16 cellular contexts compared by ENCODE assay signal in genomic region chr14:99072433-99072832, GRCh38.
DNase-seq lines count a peak whose midpoint lies in the region; ATAC-seq, FAIRE-seq and TF ChIP-seq lines count a peak whose summit lies in the region.
"Had no signal": no experiment of that assay in that cellular context is flagged by ENCODE, and none has a peak within 500 bp of the region (broad histone marks: within the 10 kb centered on the region; RNA-seq: fewer than 3 reads in every experiment).

No MANE protein-coding gene starts in this region.

- peak; percentile 10 for DNase-seq in H9
- no peak for DNase-seq in bronchial epithelial cell (ENCODE audit: low read depth)
- peak; percentile 7 to 69 for DNase-seq in lower leg skin (ENCODE audit: low spot score in 2 of 2)
- no peak for DNase-seq in neuronal stem cell (ENCODE audit: low spot score)
- DNase-seq in CD4-positive, alpha-beta memory T cell: no peak
- no peak for DNase-seq in activated CD8-positive, alpha-beta T cell treated with anti-CD3 and anti-CD28 coated beads for 36 hours
- no peak for DNase-seq in GM23248
- DNase-seq: 8988T; Calu3; CD8-positive, alpha-beta T cell; DMS79 treated with DMSO at 0.1 percent for 48 hours; GF-D8; HCEC 1CT had no signal

- peaks cover 0 to 8% (median 0%) of the 10 kb centered on the region in 3 experiments; a peak in 2 of 7 replicates for H3K36me3 Mint-ChIP-seq in H9 (ENCODE audit: insufficient read depth in 1 of 3, low read depth in 3 of 3)
- peaks cover 0 to 12% of the 10 kb centered on the region in 2 donors for H3K36me3 Mint-ChIP-seq in CD4-positive, alpha-beta memory T cell
- no peaks in the 10 kb centered on the region for H3K36me3 Mint-ChIP-seq in activated CD8-positive, alpha-beta T cell treated with anti-CD3 and anti-CD28 coated beads for 36 hours (ENCODE audit: low read depth)
- H3K36me3 Mint-ChIP-seq: CD8-positive, alpha-beta T cell had no signal

- H3K4me2 ChIP-seq in H9 (ENCODE audit: insufficient read depth, insufficient read length, low read length) (no peak overlapping the region), neuronal stem cell (ENCODE audit: insufficient read depth, low read length, poor library complexity, severe bottlenecking) (no peak overlapping the region), GM23248 (ENCODE audit: unreplicated experiment) (no peak overlapping the region)
- H3K4me2 ChIP-seq: BLaER1 had no signal

- no peak overlapping the region for H3K27ac ChIP-seq in H9 (ENCODE audit: insufficient read length, low read depth, low read length)
- H3K27ac ChIP-seq in neuronal stem cell (replicated peaks; ENCODE audit: low read length): no peak overlapping the region
- no peak overlapping the region for H3K27ac ChIP-seq in CD4-positive, alpha-beta memory T cell (ENCODE audit: low read depth, low read length)
- H3K27ac ChIP-seq in GM23248: no peak overlapping the region
- H3K27ac ChIP-seq: BLaER1 had no signal

- no peak overlapping the region for H3K4me3 Mint-ChIP-seq in H9
- no peak overlapping the region for H3K4me3 Mint-ChIP-seq in CD4-positive, alpha-beta memory T cell
- H3K4me3 Mint-ChIP-seq in activated CD8-positive, alpha-beta T cell treated with anti-CD3 and anti-CD28 coated beads for 36 hours: no peak overlapping the region
- H3K4me3 Mint-ChIP-seq: CD8-positive, alpha-beta T cell had no signal

- ATAC-seq in HG03097 (IDR thresholded peaks at IDR 0.05; ENCODE audit: low FRiP score, unreplicated experiment): no peak
- no peak for ATAC-seq in activated CD8-positive, alpha-beta T cell treated with anti-CD3 and anti-CD28 coated beads for 36 hours
- ATAC-seq: CD8-positive, alpha-beta T cell; HepG2 had no signal

- CTCF ChIA-PET in CD4-positive, alpha-beta memory T cell (lab: Charles Lee; ENCODE audit: partially characterized antibody): no interaction called here
- CTCF ChIA-PET in activated CD8-positive, alpha-beta T cell treated with anti-CD3 and anti-CD28 coated beads for 36 hours (lab: Charles Lee): no interaction called here

- TF ChIP-seq CTCF in H9 (conservative IDR thresholded peaks at IDR 0.05): no peak
- no peak for TF ChIP-seq CTCF in bronchial epithelial cell (IDR thresholded peaks at IDR 0.05; ENCODE audit: insufficient read depth, low read length, severe bottlenecking)
- TF ChIP-seq CTCF in lower leg skin (IDR thresholded peaks at IDR 0.05): no peak
- no peak for TF ChIP-seq CTCF in activated CD8-positive, alpha-beta T cell treated with anti-CD3 and anti-CD28 coated beads for 36 hours (IDR thresholded peaks at IDR 0.05)

- H3K36me3 ChIP-seq in bronchial epithelial cell (ENCODE audit: control insufficient read depth, insufficient read depth, low read length) (no peaks in the 10 kb centered on the region), neuronal stem cell (replicated peaks in 1 of 2; ENCODE audit: control insufficient read depth in 2 of 2, insufficient read depth in 2 of 2, low read length in 2 of 2) (no peaks in the 10 kb centered on the region), GM23248 (ENCODE audit: low read depth) (no peaks in the 10 kb centered on the region)
- no peaks in the 10 kb centered on the region for H3K36me3 ChIP-seq in CD4-positive, alpha-beta memory T cell (ENCODE audit: insufficient read depth, low read length)
- H3K36me3 ChIP-seq: BLaER1 had no signal

- intact Hi-C loops in lower leg skin (cut with DNase I; ENCODE audit: low total_unique reads): no loop called here
- intact Hi-C loops in CD4-positive, alpha-beta memory T cell (cut with micrococcal nuclease): no loop called here
- intact Hi-C loops in activated CD8-positive, alpha-beta T cell treated with anti-CD3 and anti-CD28 coated beads for 36 hours (cut with micrococcal nuclease): no loop called here

- no peak overlapping the region for H2AK5ac ChIP-seq in H9 (ENCODE audit: insufficient read length, low read length)
- H2AK5ac ChIP-seq in neuronal stem cell (ENCODE audit: low read depth, low read length): peak overlapping the region; percentile 53

- H3K14ac ChIP-seq in H9 (ENCODE audit: insufficient read depth, low read length) (no peak overlapping the region), neuronal stem cell (ENCODE audit: low read length) (no peak overlapping the region)

- TF ChIP-seq POLR2A in lower leg skin (IDR thresholded peaks at IDR 0.05): no peak

- H3K79me2 ChIP-seq in H9 (ENCODE audit: insufficient read depth, low read length) (no peaks in the 10 kb centered on the region), GM23248 (ENCODE audit: insufficient read depth) (no peaks in the 10 kb centered on the region)

- no peaks in the 10 kb centered on the region for H3K4me1 Mint-ChIP-seq in H9
- peaks cover 5 to 10% (median 8%) of the 10 kb centered on the region in 4 donors for H3K4me1 Mint-ChIP-seq in CD4-positive, alpha-beta memory T cell
- peaks cover 6% of the 10 kb centered on the region for H3K4me1 Mint-ChIP-seq in activated CD8-positive, alpha-beta T cell treated with anti-CD3 and anti-CD28 coated beads for 36 hours (ENCODE audit: low read depth)

- FAIRE-seq in bronchial epithelial cell (lab: Jason Lieb, UNC): peak; percentile 43
- FAIRE-seq: HepG2 had no signal

- H2BK12ac ChIP-seq in H9 (ENCODE audit: insufficient read length, low read depth, low read length) (no peak overlapping the region), neuronal stem cell (ENCODE audit: low read length) (no peak overlapping the region)

- no peak overlapping the region for H3K23ac ChIP-seq in H9 (ENCODE audit: insufficient read length, low read depth, low read length)
- H3K23ac ChIP-seq in neuronal stem cell (ENCODE audit: low read depth, low read length, poor library complexity): no peak overlapping the region

- H3K4ac ChIP-seq in H9 (ENCODE audit: low read depth, low read length) (no peak overlapping the region), neuronal stem cell (ENCODE audit: low read length) (no peak overlapping the region)

- WGBS in H9 (ENCODE audit: extremely low coverage, insufficient read length, low lambda C conversion rate): no CpG with 5 or more reads among the region's 12 CpGs
- 94% methylated on average over 12 of the region's 12 CpGs for WGBS in lower leg skin, 2 donors
- no CpG with 5 or more reads among the region's 12 CpGs for WGBS in neuronal stem cell (ENCODE audit: extremely low coverage in 2 of 2, insufficient read length in 2 of 2, insufficient replicate concordance in 1 of 2), 2 donors
- WGBS in GM23248 (ENCODE audit: low coverage in 1 of 2, low lambda C conversion rate in 2 of 2, missing lambda C conversion rate in 2 of 2), 2 experiments: 54 to 67% methylated on average over 12 of the region's 12 CpGs

- H3K4me3 ChIP-seq in bronchial epithelial cell (ENCODE audit: low read depth, low read length) (no peak overlapping the region), lower leg skin (ENCODE audit: low read depth, poor library complexity, severe bottlenecking) (no peak overlapping the region), neuronal stem cell (ENCODE audit: low read length in 2 of 2) (peak overlapping the region in 1 of 2 donors; percentile 49), GM23248 (no peak overlapping the region)
- no peak overlapping the region for H3K4me3 ChIP-seq in CD4-positive, alpha-beta memory T cell (ENCODE audit: low read length in 2 of 2)
- H3K4me3 ChIP-seq: BLaER1 had no signal

- no peaks in the 10 kb centered on the region for H3K27me3 Mint-ChIP-seq in H9 (ENCODE audit: low read depth)
- H3K27me3 Mint-ChIP-seq in CD4-positive, alpha-beta memory T cell: no peaks in the 10 kb centered on the region
- no peaks in the 10 kb centered on the region for H3K27me3 Mint-ChIP-seq in activated CD8-positive, alpha-beta T cell treated with anti-CD3 and anti-CD28 coated beads for 36 hours

- H3K27ac Mint-ChIP-seq in H9: no peak overlapping the region
- no peak overlapping the region for H3K27ac Mint-ChIP-seq in CD4-positive, alpha-beta memory T cell
- H3K27ac Mint-ChIP-seq in activated CD8-positive, alpha-beta T cell treated with anti-CD3 and anti-CD28 coated beads for 36 hours: no peak overlapping the region
- H3K27ac Mint-ChIP-seq: CD8-positive, alpha-beta T cell had no signal

- H3K27me3 ChIP-seq in H9 (ENCODE audit: insufficient read depth, low read length) (no peaks in the 10 kb centered on the region), bronchial epithelial cell (ENCODE audit: control insufficient read depth, insufficient read depth, low read length) (peaks cover 3% of the 10 kb centered on the region), neuronal stem cell (ENCODE audit: control insufficient read depth in 3 of 3, insufficient read depth in 3 of 3, low read depth in 1 of 3, low read length in 3 of 3) (no peaks in the 10 kb centered on the region), GM23248 (replicated peaks; ENCODE audit: insufficient read depth) (no peaks in the 10 kb centered on the region)
- no peaks in the 10 kb centered on the region for H3K27me3 ChIP-seq in CD4-positive, alpha-beta memory T cell (ENCODE audit: insufficient read depth, low read length)
- H3K27me3 ChIP-seq: BLaER1 had no signal

- H3F3A ChIP-seq in GM23248 (ENCODE audit: insufficient read depth): no peaks in the 10 kb centered on the region

- H4K20me1 ChIP-seq in H9 (ENCODE audit: control insufficient read depth, insufficient read depth, insufficient read length): no peaks in the 10 kb centered on the region
- no peaks in the 10 kb centered on the region for H4K20me1 ChIP-seq in GM23248 (ENCODE audit: insufficient read depth)
- H4K20me1 ChIP-seq: BLaER1 had no signal

- no peak overlapping the region for H2BK15ac ChIP-seq in H9 (ENCODE audit: low read depth, low read length)
- H2BK15ac ChIP-seq in neuronal stem cell (ENCODE audit: low read length): peak overlapping the region; percentile 16

- H4K5ac ChIP-seq in H9 (ENCODE audit: insufficient read length, low read depth, low read length): no peak overlapping the region

- no peaks in the 10 kb centered on the region for H3K23me2 ChIP-seq in H9 (ENCODE audit: insufficient read length, low read depth, low read length, poor library complexity, severe bottlenecking)

- H2BK20ac ChIP-seq in H9 (ENCODE audit: low read depth, low read length, poor library complexity, severe bottlenecking): no peak overlapping the region

- H3K4me1 ChIP-seq in H9 (ENCODE audit: insufficient read depth, low read length) (no peaks in the 10 kb centered on the region; the same call in 1 of the 2 replicates), neuronal stem cell (ENCODE audit: control insufficient read depth in 2 of 2, insufficient read depth in 1 of 2, low read depth in 1 of 2, low read length in 2 of 2) (no peaks in the 10 kb centered on the region), GM23248 (ENCODE audit: insufficient read depth) (no peaks in the 10 kb centered on the region)
- H3K4me1 ChIP-seq in CD4-positive, alpha-beta memory T cell (ENCODE audit: insufficient read depth, low read length): peaks cover 7% of the 10 kb centered on the region
- H3K4me1 ChIP-seq: BLaER1 had no signal

- H4K91ac ChIP-seq in H9 (ENCODE audit: insufficient read length, low read depth, low read length) (no peak overlapping the region), neuronal stem cell (ENCODE audit: low read depth, low read length, poor library complexity) (no peak overlapping the region)

- no peaks in the 10 kb centered on the region for H3K9me3 ChIP-seq in H9 (ENCODE audit: control insufficient read depth, low read depth, low read length)
- H3K9me3 ChIP-seq in neuronal stem cell (replicated peaks in 1 of 2; ENCODE audit: control insufficient read depth in 2 of 2, insufficient read depth in 1 of 2, low read depth in 1 of 2, low read length in 2 of 2): no peaks in the 10 kb centered on the region
- peaks cover 0 to 5% of the 10 kb centered on the region in 2 donors for H3K9me3 ChIP-seq in CD4-positive, alpha-beta memory T cell (ENCODE audit: control insufficient read depth in 1 of 2, low read length in 2 of 2)
- H3K9me3 ChIP-seq in GM23248 (ENCODE audit: low read depth): no peaks in the 10 kb centered on the region

- no peaks in the 10 kb centered on the region for H3K9me2 ChIP-seq in GM23248 (ENCODE audit: insufficient read depth)

- peaks cover 0 to 9% of the 10 kb centered on the region in 2 experiments; a peak in 4 of 5 replicates for H3K9me3 Mint-ChIP-seq in H9
- H3K9me3 Mint-ChIP-seq in CD4-positive, alpha-beta memory T cell: peaks cover 0 to 8% (median under 1%) of the 10 kb centered on the region in 8 donors
- peaks cover 6% of the 10 kb centered on the region for H3K9me3 Mint-ChIP-seq in activated CD8-positive, alpha-beta T cell treated with anti-CD3 and anti-CD28 coated beads for 36 hours

- H3K79me1 ChIP-seq in H9 (ENCODE audit: insufficient read depth, low read depth, low read length, poor library complexity, severe bottlenecking) (no peaks in the 10 kb centered on the region), neuronal stem cell (ENCODE audit: low read depth, low read length) (no peaks in the 10 kb centered on the region)

- no peak overlapping the region for H3T11ph ChIP-seq in H9 (ENCODE audit: low read length)

- H3K18ac ChIP-seq in H9 (ENCODE audit: insufficient read length, low read depth, low read length) (no peak overlapping the region), neuronal stem cell (ENCODE audit: low read length) (peak overlapping the region; percentile 65)

- POLR2A ChIA-PET in CD4-positive, alpha-beta memory T cell (lab: Charles Lee; ENCODE audit: partially characterized antibody): no interaction called here
- POLR2A ChIA-PET in activated CD8-positive, alpha-beta T cell treated with anti-CD3 and anti-CD28 coated beads for 36 hours (lab: Charles Lee): no interaction called here

- no peak overlapping the region for H2BK5ac ChIP-seq in H9 (ENCODE audit: insufficient read length, low read length)
- H2BK5ac ChIP-seq in neuronal stem cell (ENCODE audit: low read length): no peak overlapping the region

- H2AFZ ChIP-seq in H9 (ENCODE audit: low read length) (no peak overlapping the region), neuronal stem cell (ENCODE audit: low read length) (no peak overlapping the region), GM23248 (no peak overlapping the region)

- no peak overlapping the region for H2BK120ac ChIP-seq in H9 (ENCODE audit: low read depth, low read length, poor library complexity, severe bottlenecking)
- H2BK120ac ChIP-seq in neuronal stem cell (ENCODE audit: low read depth, low read length): no peak overlapping the region

- H4K8ac ChIP-seq in H9 (replicated peaks; ENCODE audit: insufficient read length, low read depth, low read length) (no peak overlapping the region), neuronal stem cell (ENCODE audit: low read depth, low read length) (no peak overlapping the region)

- H3K9ac ChIP-seq in H9 (ENCODE audit: extremely low read depth, insufficient read length, low read length): no peak overlapping the region
- no peak overlapping the region for H3K9ac ChIP-seq in neuronal stem cell (ENCODE audit: low read depth, low read length, poor library complexity)
- H3K9ac ChIP-seq in GM23248: no peak overlapping the region
- H3K9ac ChIP-seq: BLaER1 had no signal

- in situ Hi-C loops in GM23248 (cut with MboI): no loop called here

- no peak overlapping the region for H3K56ac ChIP-seq in H9 (ENCODE audit: insufficient read length, low read depth, low read length)

Comparison
In these comparisons a context has a peak if more than half of its experiments do, and no peak if none do; other contexts are left out.
1. DNase-seq: peak in H9 (single experiment) and lower leg skin (2 of 2); none in bronchial epithelial cell (single experiment), neuronal stem cell (single experiment), CD4-positive, alpha-beta memory T cell (0 of 5), activated CD8-positive, alpha-beta T cell treated with anti-CD3 and anti-CD28 coated beads for 36 hours (single experiment) and GM23248 (single experiment).